In genomic region chr2:108652187-108652931, GRCh38 we compare ENCODE assay signal across 8 cellular contexts.
A peak's percentile ranks its signal among the peaks of the same experiment; 100 is the strongest.
DNase-seq lines count a peak whose midpoint lies in the region; ATAC-seq and TF ChIP-seq lines count a peak whose summit lies in the region.
"Not testable (repeated sequence)": the region's sequence is repeated elsewhere in the genome, so short reads cannot be mapped to it uniquely, and the experiment has no call there.

No MANE protein-coding gene starts in this region.

- H3K36me3 ChIP-seq in thoracic aorta: not testable (repeated sequence)

- peaks cover 18% of the 10 kb centered on the region; the same call in 1 of the 2 replicates for H3K9me3 Mint-ChIP-seq in HFFc6

- H3K4me1 Mint-ChIP-seq in HFFc6 (ENCODE audit: low read depth): peaks cover 60% of the 10 kb centered on the region

- H3K27ac ChIP-seq in thoracic aorta: peak overlapping the region; percentile 67 to 80

- H3K4me3 Mint-ChIP-seq in HFFc6: peak overlapping the region; percentile 61

- H3K9me3 ChIP-seq in thoracic aorta: not testable (repeated sequence)

- H3K4me3 ChIP-seq in fibroblast of pulmonary artery (replicated peaks; ENCODE audit: low read depth, low read length); thoracic aorta: not testable (repeated sequence)

- DNase-seq in HFFc6 (peak; percentile 91), HK-2 (ENCODE audit: unreplicated experiment) (peak; percentile 50), SW480 (ENCODE audit: low spot score) (peak; percentile 93), fibroblast of pulmonary artery (ENCODE audit: low read depth) (peak; percentile 97), non-pigmented ciliary epithelial cell (ENCODE audit: low read depth) (peak; percentile 79)
- DNase-seq in activated effector memory CD4-positive, alpha-beta T cell treated with Interleukin-2 at 50 U/mL for 16 hours: peak; percentile 23
- not testable (repeated sequence) for DNase-seq in thoracic aorta (ENCODE audit: low spot score)

- ATAC-seq in GM18511 (IDR thresholded peaks at IDR 0.05; ENCODE audit: unreplicated experiment) (peak; percentile 96), thoracic aorta (ENCODE audit: insufficient number of reproducible peaks, low FRiP score, low read depth) (peak; percentile 32)

- not testable (repeated sequence) for H3K27me3 Mint-ChIP-seq in HFFc6 (ENCODE audit: insufficient read depth)

- peak overlapping the region; percentile 93 for H3K27ac Mint-ChIP-seq in HFFc6

- TF ChIP-seq CTCF in HFFc6 (IDR thresholded peaks at IDR 0.05); fibroblast of pulmonary artery (IDR thresholded peaks at IDR 0.05; ENCODE audit: low read length, missing control alignments); thoracic aorta (IDR thresholded peaks at IDR 0.05): not testable (repeated sequence)

- not testable (repeated sequence) for H3K27me3 ChIP-seq in thoracic aorta (replicated peaks; ENCODE audit: insufficient read depth)

- peaks cover 11% of the 10 kb centered on the region for H3K36me3 Mint-ChIP-seq in HFFc6 (ENCODE audit: low read depth)

- peaks cover 8 to 15% of the 10 kb centered on the region in 2 donors for H3K4me1 ChIP-seq in thoracic aorta (ENCODE audit: control insufficient read depth in 1 of 2, low read depth in 2 of 2)
